In the genomic region with DNA sequence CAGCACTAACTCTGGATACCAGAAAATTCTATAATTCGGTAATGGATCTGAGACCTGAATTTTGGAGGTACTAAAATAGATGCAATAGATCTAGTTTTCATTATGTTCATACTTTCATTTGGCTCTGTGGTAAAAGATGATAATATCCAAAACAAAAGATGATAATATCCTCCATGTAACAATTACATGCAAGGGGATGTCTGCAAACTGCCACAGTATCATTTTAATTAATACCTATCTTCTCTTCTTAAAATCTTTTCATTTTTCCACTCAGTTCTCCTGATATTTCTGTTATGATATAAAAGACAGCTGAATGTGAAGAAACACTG, we compare ENCODE assay signal across 8 cellular contexts. TPM values are rescaled to one million over a fixed set of nuclear protein-coding genes. Genes with fewer than 3 reads are reported as not detected.
DNase-seq lines count a peak whose midpoint lies in the region; ATAC-seq and TF ChIP-seq lines count a peak whose summit lies in the region.

No MANE protein-coding gene starts in this region.

- intact Hi-C loops in CD4-positive, alpha-beta T cell (cut with DNase I, micrococcal nuclease) = loop anchor here (2.0 to 10.0 kb wide), 4 partner anchors 15 to 109 kb away; partner anchors contain the start of genes BTN2A1 (in 1 of the 2), BTN3A1 (in 1 of the 2) and BTN3A2 (in 1 of the 2)

- H3K9ac ChIP-seq in OCI-LY1 (ENCODE audit: low read length) (no peak overlapping the region; the same call in 1 of the 2 replicates), duodenal mucosa (ENCODE audit: low read depth in 1 of 2, low read length in 2 of 2) (peak overlapping the region; percentile 77 to 90)

- TF ChIP-seq CTCF in CD4-positive, alpha-beta T cell (IDR thresholded peaks at IDR 0.05) = no peak
- TF ChIP-seq CTCF in OCI-LY1 (IDR thresholded peaks at IDR 0.05; ENCODE audit: low read length) (no peak), neutrophil (IDR thresholded peaks at IDR 0.05) (no peak)

- H3F3A ChIP-seq in OCI-LY1 (ENCODE audit: insufficient read depth, low read length) = no peaks in the 10 kb centered on the region; the same call in 1 of the 2 replicates

- peak overlapping the region; percentile 94 for H3K4me3 Mint-ChIP-seq in CD4-positive, alpha-beta T cell

- H3K9me3 ChIP-seq in CD4-positive, alpha-beta T cell (ENCODE audit: control insufficient read depth, low read length) = no peaks in the 10 kb centered on the region
- H3K9me3 ChIP-seq in OCI-LY1 (ENCODE audit: low read length) (peaks cover 19% of the 10 kb centered on the region), duodenal mucosa (ENCODE audit: control insufficient read depth in 1 of 2, low read length in 2 of 2) (peaks cover 8 to 12% of the 10 kb centered on the region in 2 donors), neutrophil (no peaks in the 10 kb centered on the region)

- peaks cover 2% of the 10 kb centered on the region for H3K9me3 Mint-ChIP-seq in CD4-positive, alpha-beta T cell

- H3K27ac Mint-ChIP-seq in CD4-positive, alpha-beta T cell = peak overlapping the region; percentile 99

- POLR2A ChIA-PET in CD4-positive, alpha-beta T cell (lab: Charles Lee) = interaction anchor here (0.5 to 5.2 kb wide), 44 partner anchors 9 to 1420 kb away, joined by 3 to 102 read pairs (median 8); partner anchors contain the start of genes BTN2A1, BTN3A3 and HMGN4

- H3K27me3 ChIP-seq in CD4-positive, alpha-beta T cell (ENCODE audit: control insufficient read depth, insufficient read depth, low read length) = no peaks in the 10 kb centered on the region
- H3K27me3 ChIP-seq in OCI-LY1 (ENCODE audit: insufficient read depth, low read length) (no peaks in the 10 kb centered on the region), duodenal mucosa (ENCODE audit: control insufficient read depth in 1 of 2, insufficient read depth in 2 of 2, low read length in 2 of 2) (no peaks in the 10 kb centered on the region), neutrophil (no peaks in the 10 kb centered on the region)

- peaks cover 59% of the 10 kb centered on the region for H3K4me1 Mint-ChIP-seq in CD4-positive, alpha-beta T cell (ENCODE audit: low read depth)

- no peaks in the 10 kb centered on the region for H4K20me1 ChIP-seq in OCI-LY1 (ENCODE audit: insufficient read depth, low read length)

- H3K4me1 ChIP-seq in OCI-LY1 (ENCODE audit: insufficient read depth, low read length, severe bottlenecking) = peaks cover 44% of the 10 kb centered on the region
- H3K4me1 ChIP-seq in duodenal mucosa (ENCODE audit: control insufficient read depth in 1 of 2, insufficient read depth in 2 of 2, low read length in 2 of 2) = peaks cover 34% of the 10 kb centered on the region in 2 donors
- H3K4me1 ChIP-seq in neutrophil (ENCODE audit: control insufficient read depth in 1 of 2, insufficient read depth in 1 of 2, low read depth in 1 of 2, low read length in 1 of 2) = peaks cover 57 to 58% of the 10 kb centered on the region in 2 experiments

- DNase-seq in CD4-positive, alpha-beta T cell = no peak
- no peak for DNase-seq in RKO (ENCODE audit: low spot score)
- no peak for DNase-seq in NCI-H2029 (lab: John Stamatoyannopoulos, UW)
- no peak for DNase-seq in stimulated activated naive CD4-positive, alpha-beta T cell treated with Interleukin-2 at 50 U/mL for 16 hours (lab: John Stamatoyannopoulos, UW)

- peak; percentile 2 for ATAC-seq in CD4-positive, alpha-beta T cell (ENCODE audit: poor library complexity)
- no peak for ATAC-seq in HG03097 (IDR thresholded peaks at IDR 0.05; ENCODE audit: low FRiP score, unreplicated experiment)

- H3K36me3 ChIP-seq in OCI-LY1 (ENCODE audit: insufficient read depth, low read length) (no peaks in the 10 kb centered on the region; the same call in 1 of the 2 replicates), duodenal mucosa (ENCODE audit: control insufficient read depth in 1 of 2, insufficient read depth in 2 of 2, low read length in 2 of 2) (peaks cover 9 to 11% of the 10 kb centered on the region in 2 donors), neutrophil (peaks cover 25% of the 10 kb centered on the region)

- H3K9me2 ChIP-seq in OCI-LY1 (ENCODE audit: low read depth, low read length) = no peaks in the 10 kb centered on the region

- CTCF ChIA-PET in CD4-positive, alpha-beta T cell (lab: Charles Lee) = interaction anchor here (1.9 kb wide), 1 partner anchor 123 kb away, joined by 6 read pairs; no protein-coding TSS in a partner anchor

- H3K27me3 Mint-ChIP-seq in CD4-positive, alpha-beta T cell = no peaks in the 10 kb centered on the region

- H3K4me3 ChIP-seq in OCI-LY1 (ENCODE audit: low read depth, low read length, poor library complexity, severe bottlenecking) (no peak overlapping the region), duodenal mucosa (ENCODE audit: low read depth in 1 of 2, low read length in 2 of 2) (peak overlapping the region; percentile 40 to 66), neutrophil (ENCODE audit: low read depth in 1 of 2, low read length in 1 of 2) (peak overlapping the region; percentile 56 to 76)

- no peak overlapping the region for H2AFZ ChIP-seq in OCI-LY1 (ENCODE audit: low read length)

- peak overlapping the region; percentile 55 for H3K4me2 ChIP-seq in OCI-LY1 (ENCODE audit: low read length)

- no peaks in the 10 kb centered on the region for H3K79me2 ChIP-seq in OCI-LY1 (ENCODE audit: insufficient read depth, low read length)

- H3K27ac ChIP-seq in CD4-positive, alpha-beta T cell (ENCODE audit: low read depth, low read length) = peak overlapping the region; percentile 90
- H3K27ac ChIP-seq in OCI-LY1 (ENCODE audit: low read depth, low read length, poor library complexity, severe bottlenecking) = no peak overlapping the region
- peak overlapping the region; percentile 87 for H3K27ac ChIP-seq in duodenal mucosa (ENCODE audit: low read depth, low read length)
- H3K27ac ChIP-seq in neutrophil = peak overlapping the region; percentile 97

- peaks cover 41% of the 10 kb centered on the region for H3K36me3 Mint-ChIP-seq in CD4-positive, alpha-beta T cell (ENCODE audit: low read depth)

RNA-seq across cellular contexts. Expression of gene BTN2A1, which starts 15.6 kb away (rescaled TPM):
- total RNA-seq in CD4-positive, alpha-beta T cell = 10 to 100 TPM; 16.2 to 17.5 TPM

RNA-seq across cellular contexts. Expression of gene BTN1A1, which starts 26.7 kb away (rescaled TPM):
- total RNA-seq in CD4-positive, alpha-beta T cell = not detected

RNA-seq across cellular contexts. Expression of gene BTN3A3, which starts 33.1 kb away (rescaled TPM):
- total RNA-seq in CD4-positive, alpha-beta T cell = 10 to 100 TPM; 21.4 to 26.5 TPM
